8 cellular contexts compared by ENCODE assay signal in the genomic region with DNA sequence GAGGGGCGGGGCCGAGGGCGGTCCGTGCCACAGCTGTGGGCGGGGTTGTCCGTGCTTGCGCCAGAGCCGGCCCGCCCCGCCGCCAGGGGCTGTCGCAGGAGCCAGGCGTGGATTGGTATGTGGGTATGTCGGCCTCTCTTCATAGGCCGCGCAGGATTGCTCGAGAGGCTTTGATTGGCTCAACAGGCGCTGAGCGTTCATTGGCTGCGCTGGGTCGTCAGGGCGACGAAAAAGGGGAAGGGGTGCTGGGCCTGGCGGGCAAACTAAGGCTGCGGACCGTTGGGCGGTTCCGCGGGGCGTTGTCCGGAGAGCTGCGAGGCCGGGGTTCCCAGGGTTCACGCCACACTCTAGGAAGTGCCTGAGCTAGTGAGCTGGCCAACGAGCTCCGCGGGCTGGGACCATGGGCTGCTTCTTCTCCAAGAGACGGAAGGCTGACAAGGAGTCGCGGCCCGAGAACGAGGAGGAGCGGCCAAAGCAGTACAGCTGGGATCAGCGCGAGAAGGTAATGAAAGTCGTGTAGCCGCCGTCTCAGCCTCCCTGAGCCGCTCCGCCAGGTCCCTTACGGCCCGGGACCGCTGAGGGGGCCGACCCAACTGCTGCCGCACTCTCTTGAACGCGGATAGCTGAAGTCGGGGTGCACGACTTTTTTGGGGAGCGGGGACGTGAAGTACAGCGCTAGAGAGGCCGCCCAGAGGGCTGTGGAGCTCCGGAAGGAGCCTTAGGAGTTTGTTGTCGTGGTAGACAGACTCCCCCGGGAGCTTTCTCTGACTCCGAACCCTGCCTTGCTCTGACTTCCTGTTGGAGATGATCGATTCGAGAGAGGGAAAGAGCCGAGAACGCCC. TPM values are rescaled to one million over a fixed set of nuclear protein-coding genes. Genes with fewer than 3 reads are reported as not detected.
DNase-seq lines count a peak whose midpoint lies in the region; ATAC-seq and TF ChIP-seq lines count a peak whose summit lies in the region.

A gene (plus strand): TSS at position 343 of the 842 bp plus-strand sequence. CDS start 58 bp downstream, at position 401.

- no peaks in the 10 kb centered on the region for H3K36me3 Mint-ChIP-seq in CD4-positive, CD25-positive, alpha-beta regulatory T cell
- H3K36me3 Mint-ChIP-seq in activated CD8-positive, alpha-beta T cell treated with anti-CD3 and anti-CD28 coated beads for 36 hours (ENCODE audit: low read depth), result no peaks in the 10 kb centered on the region

- CTCF ChIA-PET in activated CD8-positive, alpha-beta T cell treated with anti-CD3 and anti-CD28 coated beads for 36 hours (lab: Charles Lee), result interaction anchor here (0.9 to 1.4 kb wide), 3 partner anchors 28 to 686 kb away, joined by 3 to 4 read pairs (median 3); no protein-coding TSS in a partner anchor

- H3K27me3 Mint-ChIP-seq in CD4-positive, CD25-positive, alpha-beta regulatory T cell, result peaks cover 9% of the 10 kb centered on the region
- no peaks in the 10 kb centered on the region for H3K27me3 Mint-ChIP-seq in activated CD8-positive, alpha-beta T cell treated with anti-CD3 and anti-CD28 coated beads for 36 hours

- DNase-seq in CD4-positive, CD25-positive, alpha-beta regulatory T cell, result peak; percentile 80 to 91 (median 82)
- DNase-seq in NCI-H82 (lab: John Stamatoyannopoulos, UW) (peak; percentile 98), lower leg skin (ENCODE audit: low spot score in 2 of 2) (peak; percentile 88 to 97)
- peak; percentile 93 for DNase-seq in activated CD8-positive, alpha-beta T cell treated with anti-CD3 and anti-CD28 coated beads for 36 hours
- peak; percentile 79 to 83 for DNase-seq in stimulated activated CD4-positive, alpha-beta T cell treated with anti-CD3 and anti-CD28 coated beads, Interleukin-4, amount 100 ng/mL, for 4 hours

- ATAC-seq in CD4-positive, CD25-positive, alpha-beta regulatory T cell (ENCODE audit: low read depth in 2 of 2), result peak; percentile 98
- ATAC-seq in GM19452 (IDR thresholded peaks at IDR 0.05; ENCODE audit: unreplicated experiment) (peak; percentile 87), HG03575 (IDR thresholded peaks at IDR 0.05; ENCODE audit: extremely low read depth, insufficient number of reproducible peaks, low FRiP score, unreplicated experiment) (peak; percentile 75)
- ATAC-seq in activated CD8-positive, alpha-beta T cell treated with anti-CD3 and anti-CD28 coated beads for 36 hours, result peak; percentile 97

- H3K4me3 Mint-ChIP-seq in CD4-positive, CD25-positive, alpha-beta regulatory T cell, result peak within 1 kb of the TSS; percentile 96 to 100 (median 99)
- peak within 1 kb of the TSS; percentile 97 for H3K4me3 Mint-ChIP-seq in activated CD8-positive, alpha-beta T cell treated with anti-CD3 and anti-CD28 coated beads for 36 hours

- TF ChIP-seq POLR2A in lower leg skin (IDR thresholded peaks at IDR 0.05), result peak in 1 of 2 donors; percentile 63

- intact Hi-C loops in activated CD8-positive, alpha-beta T cell treated with anti-CD3 and anti-CD28 coated beads for 36 hours (cut with micrococcal nuclease), result no loop called here
- intact Hi-C loops in lower leg skin (cut with DNase I; ENCODE audit: low total_unique reads), result no loop called here

- no peak for TF ChIP-seq CTCF in activated CD8-positive, alpha-beta T cell treated with anti-CD3 and anti-CD28 coated beads for 36 hours (IDR thresholded peaks at IDR 0.05)
- TF ChIP-seq CTCF in lower leg skin (IDR thresholded peaks at IDR 0.05), result no peak

- POLR2A ChIA-PET in activated CD8-positive, alpha-beta T cell treated with anti-CD3 and anti-CD28 coated beads for 36 hours (lab: Charles Lee), result interaction anchor here (0.6 to 0.9 kb wide), 2 partner anchors 8 to 257 kb away, joined by 3 read pairs; no protein-coding TSS in a partner anchor

- 1% methylated on average over 71 of the region's 71 CpGs for WGBS in ectodermal cell, 2 experiments
- WGBS in lower leg skin, 2 donors, result 0 to 50% methylated on average over 2 to 70 of the region's 71 CpGs

- no peaks in the 10 kb centered on the region for H3K36me3 ChIP-seq in CD4-positive, CD25-positive, alpha-beta regulatory T cell (ENCODE audit: control insufficient read depth, insufficient read depth, low read length)
- no peaks in the 10 kb centered on the region for H3K36me3 ChIP-seq in ectodermal cell (ENCODE audit: control insufficient read depth, insufficient read depth, low read length)

- H3K27me3 ChIP-seq in CD4-positive, CD25-positive, alpha-beta regulatory T cell (ENCODE audit: control insufficient read depth, insufficient read depth, low read length), result no peaks in the 10 kb centered on the region
- H3K27me3 ChIP-seq in ectodermal cell (ENCODE audit: control insufficient read depth, insufficient read depth, low read length, poor library complexity, severe bottlenecking), result no peaks in the 10 kb centered on the region

- H3K4me1 Mint-ChIP-seq in CD4-positive, CD25-positive, alpha-beta regulatory T cell, result peaks cover 2 to 22% (median 13%) of the 10 kb centered on the region in 4 donors
- H3K4me1 Mint-ChIP-seq in activated CD8-positive, alpha-beta T cell treated with anti-CD3 and anti-CD28 coated beads for 36 hours (ENCODE audit: low read depth), result peaks cover 7% of the 10 kb centered on the region

- H3K9me3 Mint-ChIP-seq in CD4-positive, CD25-positive, alpha-beta regulatory T cell, result no peaks in the 10 kb centered on the region
- no peaks in the 10 kb centered on the region for H3K9me3 Mint-ChIP-seq in activated CD8-positive, alpha-beta T cell treated with anti-CD3 and anti-CD28 coated beads for 36 hours

- peaks cover 19% of the 10 kb centered on the region for H3K4me1 ChIP-seq in CD4-positive, CD25-positive, alpha-beta regulatory T cell (ENCODE audit: control insufficient read depth, insufficient read depth, low read length, poor library complexity, severe bottlenecking)
- H3K4me1 ChIP-seq in ectodermal cell (ENCODE audit: control insufficient read depth, insufficient read depth, low read length), result no peaks in the 10 kb centered on the region

- peak within 1 kb of the TSS; percentile 83 for H3K27ac ChIP-seq in CD4-positive, CD25-positive, alpha-beta regulatory T cell (ENCODE audit: insufficient read depth, low read length, poor library complexity, severe bottlenecking)
- peak within 1 kb of the TSS; percentile 60 for H3K27ac ChIP-seq in ectodermal cell (ENCODE audit: insufficient read depth, low read depth, low read length, poor library complexity, severe bottlenecking)

- peak within 1 kb of the TSS; percentile 79 to 96 (median 94) for H3K27ac Mint-ChIP-seq in CD4-positive, CD25-positive, alpha-beta regulatory T cell
- H3K27ac Mint-ChIP-seq in activated CD8-positive, alpha-beta T cell treated with anti-CD3 and anti-CD28 coated beads for 36 hours, result peak within 1 kb of the TSS; percentile 91

- no peaks in the 10 kb centered on the region for H3K9me3 ChIP-seq in CD4-positive, CD25-positive, alpha-beta regulatory T cell (ENCODE audit: control insufficient read depth in 2 of 2, low read length in 2 of 2)
- no peaks in the 10 kb centered on the region for H3K9me3 ChIP-seq in ectodermal cell (ENCODE audit: control insufficient read depth, low read length)

- peak within 1 kb of the TSS; percentile 93 for H3K4me3 ChIP-seq in CD4-positive, CD25-positive, alpha-beta regulatory T cell (ENCODE audit: low read depth, low read length)
- H3K4me3 ChIP-seq in ectodermal cell (ENCODE audit: insufficient read depth, low read depth, low read length) (peak within 1 kb of the TSS; percentile 70), lower leg skin (ENCODE audit: low read depth, poor library complexity, severe bottlenecking) (peak within 1 kb of the TSS; percentile 68)

RNA-seq across cellular contexts. Expression of the gene that starts here (rescaled TPM):
- total RNA-seq in CD4-positive, CD25-positive, alpha-beta regulatory T cell, result 7.2 TPM
- polyA plus RNA-seq in CD4-positive, CD25-positive, alpha-beta regulatory T cell, result 1 to 10 TPM; 3.6 to 5.6 (median 5.0) TPM
- total RNA-seq in activated CD8-positive, alpha-beta T cell treated with anti-CD3 and anti-CD28 coated beads for 36 hours, result 1 to 10 TPM; 5.1 to 5.5 TPM
- 10.9 TPM for polyA plus RNA-seq in ectodermal cell (2013, experiment 1 of 4)
- 12.5 TPM for polyA plus RNA-seq in ectodermal cell (2013, experiment 2 of 4)
- 10.6 TPM for polyA plus RNA-seq in ectodermal cell (2013, experiment 3 of 4)
- polyA plus RNA-seq in ectodermal cell (2013, experiment 4 of 4), result 11.3 TPM
- total RNA-seq in lower leg skin, result 1 to 10 TPM; 3.2 to 7.1 (median 5.7) TPM

Comparison
In these comparisons a context has a peak if more than half of its experiments do, and no peak if none do; other contexts are left out.
1. Peak in every context shown above with its lines: DNase-seq, ATAC-seq, H3K4me3 ChIP-seq and H3K27ac ChIP-seq.